ENCODE assay signal across 14 cellular contexts in the genomic region with DNA sequence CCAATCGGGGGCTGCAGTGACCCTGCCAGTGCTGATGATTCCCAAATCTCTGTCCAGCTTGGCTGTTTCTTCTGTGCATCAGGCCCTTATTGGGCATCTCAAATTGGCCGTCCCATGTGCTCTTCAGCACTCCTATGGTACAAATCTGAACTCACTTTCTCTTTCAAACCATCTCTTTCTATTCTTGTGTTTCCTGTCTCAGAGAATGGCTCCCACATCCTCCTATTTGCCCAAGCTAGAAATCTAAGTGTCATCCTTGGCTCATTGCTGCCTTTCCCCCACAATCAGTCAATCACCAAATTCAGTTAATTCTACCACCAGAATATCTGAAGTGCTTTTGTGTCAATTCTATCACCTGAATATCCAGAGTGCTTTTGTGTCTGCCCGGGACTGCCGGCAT.
A peak's percentile ranks its signal among the peaks of the same experiment; 100 is the strongest.
DNase-seq lines count a peak whose midpoint lies in the region; ATAC-seq and TF ChIP-seq lines count a peak whose summit lies in the region.
"Had no signal": no experiment of that assay in that cellular context is flagged by ENCODE, and none has a peak within 500 bp of the region (broad histone marks: within the 10 kb centered on the region; RNA-seq: fewer than 3 reads in every experiment).

No MANE protein-coding gene starts in this region.

- peak overlapping the region; percentile 70 for H3K27ac Mint-ChIP-seq in activated CD8-positive, alpha-beta T cell treated with anti-CD3 and anti-CD28 coated beads, Interleukin-2, amount 10 ng/mL, durations not matched to agents 7 days and 5 days
- H3K27ac Mint-ChIP-seq: progenitor cell of endocrine pancreas had no signal

- no peaks in the 10 kb centered on the region for H3K9me3 Mint-ChIP-seq in activated CD8-positive, alpha-beta T cell treated with anti-CD3 and anti-CD28 coated beads, Interleukin-2, amount 10 ng/mL, durations not matched to agents 7 days and 5 days (ENCODE audit: insufficient read depth)

- H3K9me3 ChIP-seq in BLaER1 (no peaks in the 10 kb centered on the region), thyroid gland (no peaks in the 10 kb centered on the region)
- H3K9me3 ChIP-seq: vagina had no signal

- peaks cover 55% of the 10 kb centered on the region for H3K4me1 Mint-ChIP-seq in activated CD8-positive, alpha-beta T cell treated with anti-CD3 and anti-CD28 coated beads, Interleukin-2, amount 10 ng/mL, durations not matched to agents 7 days and 5 days (ENCODE audit: low read depth)

- WGBS in thyroid gland, 2 donors: 92 to 95% methylated on average over 4 of the region's 4 CpGs

- H3K4me3 ChIP-seq in BLaER1 (no peak overlapping the region), thyroid gland (replicated peaks in 1 of 3) (no peak overlapping the region)
- H3K4me3 ChIP-seq: GM23248, vagina had no signal

- POLR2A ChIA-PET in activated CD8-positive, alpha-beta T cell treated with anti-CD3 and anti-CD28 coated beads, Interleukin-2, amount 10 ng/mL, durations not matched to agents 7 days and 5 days (lab: Charles Lee): no interaction called here

- DNase-seq in GM13977 (ENCODE audit: low spot score) (peak; percentile 49), islet precursor cell (no peak), NCI-H2196 treated with DMSO at 0.1 percent for 48 hours (lab: John Stamatoyannopoulos, UW; ENCODE audit: unreplicated experiment) (no peak), thyroid gland (no peak)
- DNase-seq in activated CD8-positive, alpha-beta T cell treated with anti-CD3 and anti-CD28 coated beads, Interleukin-2, amount 10 ng/mL, durations not matched to agents 7 days and 5 days: no peak
- DNase-seq: GM23248, midbrain, NCI-H146, NCI-H526 had no signal

- H3K4me1 ChIP-seq in BLaER1 (peaks cover 33% of the 10 kb centered on the region), thyroid gland (peaks cover 4 to 8% of the 10 kb centered on the region in 2 donors)
- H3K4me1 ChIP-seq: vagina had no signal

- H3K36me3 Mint-ChIP-seq in activated CD8-positive, alpha-beta T cell treated with anti-CD3 and anti-CD28 coated beads, Interleukin-2, amount 10 ng/mL, durations not matched to agents 7 days and 5 days (ENCODE audit: low read depth): no peaks in the 10 kb centered on the region

- peaks cover 25% of the 10 kb centered on the region for H3K27me3 ChIP-seq in BLaER1
- no peaks in the 10 kb centered on the region for H3K27me3 ChIP-seq in thyroid gland
- H3K27me3 ChIP-seq: vagina had no signal

- CTCF ChIA-PET in activated CD8-positive, alpha-beta T cell treated with anti-CD3 and anti-CD28 coated beads, Interleukin-2, amount 10 ng/mL, durations not matched to agents 7 days and 5 days (lab: Charles Lee): interaction anchor here (0.9 to 3.5 kb wide), 3 partner anchors 10 to 378 kb away, joined by 3 to 19 read pairs (median 4); a partner anchor contains a TSS

- H3K27me3 Mint-ChIP-seq in activated CD8-positive, alpha-beta T cell treated with anti-CD3 and anti-CD28 coated beads, Interleukin-2, amount 10 ng/mL, durations not matched to agents 7 days and 5 days (ENCODE audit: low read depth): peaks cover 10% of the 10 kb centered on the region
- H3K27me3 Mint-ChIP-seq: progenitor cell of endocrine pancreas had no signal

- intact Hi-C loops in thyroid gland (cut with DNase I): no loop called here

- TF ChIP-seq POLR2A in thyroid gland (IDR thresholded peaks at IDR 0.05): no peak

- H3K36me3 ChIP-seq in BLaER1: no peaks in the 10 kb centered on the region
- H3K36me3 ChIP-seq in thyroid gland: no peaks in the 10 kb centered on the region
- H3K36me3 ChIP-seq: vagina had no signal

- TF ChIP-seq CTCF in GM13977 (IDR thresholded peaks at IDR 0.05; ENCODE audit: extremely low read depth, insufficient read depth, missing control alignments) (no peak), thyroid gland (IDR thresholded peaks at IDR 0.05) (no peak)

- no peak overlapping the region for H3K9ac ChIP-seq in BLaER1
- H3K9ac ChIP-seq: GM23248 had no signal

- H3K27ac ChIP-seq in BLaER1: no peak overlapping the region
- H3K27ac ChIP-seq in thyroid gland: no peak overlapping the region
- H3K27ac ChIP-seq: GM23248, vagina had no signal

- no peaks in the 10 kb centered on the region for H4K20me1 ChIP-seq in BLaER1

- peak overlapping the region; percentile 61 for H3K4me2 ChIP-seq in BLaER1

- peak; percentile 39 for ATAC-seq in GM21825 (IDR thresholded peaks at IDR 0.05; ENCODE audit: unreplicated experiment)
- no peak for ATAC-seq in activated CD8-positive, alpha-beta T cell treated with anti-CD3 and anti-CD28 coated beads, Interleukin-2, amount 10 ng/mL, durations not matched to agents 7 days and 5 days
- no peak for ATAC-seq in HG03439 (IDR thresholded peaks at IDR 0.05; ENCODE audit: unreplicated experiment)

- in situ Hi-C loops in GM13977 (cut with MboI; ENCODE audit: low pct_unique_long_range_greater_than_20kb, low sequenced_read_pairs, unreplicated experiment): no loop called here

- H3K4me3 Mint-ChIP-seq in activated CD8-positive, alpha-beta T cell treated with anti-CD3 and anti-CD28 coated beads, Interleukin-2, amount 10 ng/mL, durations not matched to agents 7 days and 5 days: peak overlapping the region; percentile 6
